In genomic region chr3:168095611-168096209, GRCh38 we compare ENCODE assay signal across 8 cellular contexts. TPM values are rescaled to one million over a fixed set of nuclear protein-coding genes. Genes with fewer than 3 reads are reported as not detected.
DNase-seq lines count a peak whose midpoint lies in the region; ATAC-seq and TF ChIP-seq lines count a peak whose summit lies in the region.

TSS of gene GOLIM4 (minus strand) at chr3:168095924. CDS start at chr3:168095285, 639 bp downstream.

- peak within 1 kb of the TSS in 1 of 7 donors; percentile 8 for H3K27ac Mint-ChIP-seq in CD4-positive, alpha-beta memory T cell
- H3K27ac Mint-ChIP-seq in activated CD4-positive, alpha-beta T cell treated with anti-CD3 and anti-CD28 coated beads, Interleukin-2, amount 10 ng/mL, durations not matched to agents 7 days and 5 days = peak within 1 kb of the TSS; percentile 83

- H3K4me1 Mint-ChIP-seq in CD4-positive, alpha-beta memory T cell = peaks cover 7 to 14% (median 11%) of the 10 kb centered on the region in 4 donors
- peaks cover 14% of the 10 kb centered on the region for H3K4me1 Mint-ChIP-seq in activated CD4-positive, alpha-beta T cell treated with anti-CD3 and anti-CD28 coated beads, Interleukin-2, amount 10 ng/mL, durations not matched to agents 7 days and 5 days

- no peaks in the 10 kb centered on the region for H3K27me3 ChIP-seq in CD4-positive, alpha-beta memory T cell (ENCODE audit: insufficient read depth, low read length)
- H3K27me3 ChIP-seq in ectodermal cell (ENCODE audit: control insufficient read depth, insufficient read depth, low read length, poor library complexity, severe bottlenecking) (no peaks in the 10 kb centered on the region), lower lobe of right lung (ENCODE audit: low read depth) (no peaks in the 10 kb centered on the region)

- CTCF ChIA-PET in CD4-positive, alpha-beta memory T cell (lab: Charles Lee; ENCODE audit: partially characterized antibody) = no interaction called here
- CTCF ChIA-PET in activated CD4-positive, alpha-beta T cell treated with anti-CD3 and anti-CD28 coated beads, Interleukin-2, amount 10 ng/mL, durations not matched to agents 7 days and 5 days (lab: Charles Lee) = no interaction called here

- peak within 1 kb of the TSS in 1 of 2 donors; percentile 32 for H3K4me3 ChIP-seq in CD4-positive, alpha-beta memory T cell (ENCODE audit: low read length in 2 of 2)
- peak within 1 kb of the TSS; percentile 74 for H3K4me3 ChIP-seq in ectodermal cell (ENCODE audit: insufficient read depth, low read depth, low read length)
- peak within 1 kb of the TSS; percentile 69 for H3K4me3 ChIP-seq in lower lobe of right lung

- peaks cover 15% of the 10 kb centered on the region for H3K4me1 ChIP-seq in CD4-positive, alpha-beta memory T cell (ENCODE audit: insufficient read depth, low read length)
- H3K4me1 ChIP-seq in ectodermal cell (ENCODE audit: control insufficient read depth, insufficient read depth, low read length) = peaks cover 14% of the 10 kb centered on the region
- peaks cover 40% of the 10 kb centered on the region for H3K4me1 ChIP-seq in lower lobe of right lung

- intact Hi-C loops in CD4-positive, alpha-beta memory T cell (cut with micrococcal nuclease) = loop anchor here (10.0 kb wide), 1 partner anchor 59 kb away; no protein-coding TSS in a partner anchor
- intact Hi-C loops in lower lobe of right lung (cut with DNase I) = no loop called here

- H3K9me3 Mint-ChIP-seq in CD4-positive, alpha-beta memory T cell = no peaks in the 10 kb centered on the region
- H3K9me3 Mint-ChIP-seq in activated CD4-positive, alpha-beta T cell treated with anti-CD3 and anti-CD28 coated beads, Interleukin-2, amount 10 ng/mL, durations not matched to agents 7 days and 5 days = no peaks in the 10 kb centered on the region

- no peaks in the 10 kb centered on the region for H3K9me3 ChIP-seq in CD4-positive, alpha-beta memory T cell (ENCODE audit: control insufficient read depth in 1 of 2, low read length in 2 of 2)
- H3K9me3 ChIP-seq in ectodermal cell (ENCODE audit: control insufficient read depth, low read length) (no peaks in the 10 kb centered on the region), lower lobe of right lung (no peaks in the 10 kb centered on the region)

- peak; percentile 34 for TF ChIP-seq CTCF in lower lobe of right lung (IDR thresholded peaks at IDR 0.05)

- H3K4me3 Mint-ChIP-seq in CD4-positive, alpha-beta memory T cell = peak within 1 kb of the TSS; percentile 68 to 89 (median 85)
- peak within 1 kb of the TSS; percentile 73 for H3K4me3 Mint-ChIP-seq in activated CD4-positive, alpha-beta T cell treated with anti-CD3 and anti-CD28 coated beads, Interleukin-2, amount 10 ng/mL, durations not matched to agents 7 days and 5 days

- no peaks in the 10 kb centered on the region for H3K36me3 ChIP-seq in CD4-positive, alpha-beta memory T cell (ENCODE audit: insufficient read depth, low read length)
- no peaks in the 10 kb centered on the region for H3K36me3 ChIP-seq in ectodermal cell (ENCODE audit: control insufficient read depth, insufficient read depth, low read length)
- H3K36me3 ChIP-seq in lower lobe of right lung = no peaks in the 10 kb centered on the region

- H3K27ac ChIP-seq in CD4-positive, alpha-beta memory T cell (ENCODE audit: low read depth, low read length) = no peak within 1 kb of the TSS
- peak within 1 kb of the TSS; percentile 88 for H3K27ac ChIP-seq in ectodermal cell (ENCODE audit: insufficient read depth, low read depth, low read length, poor library complexity, severe bottlenecking)
- peak within 1 kb of the TSS; percentile 94 for H3K27ac ChIP-seq in lower lobe of right lung

- H3K27me3 Mint-ChIP-seq in CD4-positive, alpha-beta memory T cell = peaks cover 26% of the 10 kb centered on the region in 2 donors
- peaks cover 50% of the 10 kb centered on the region for H3K27me3 Mint-ChIP-seq in activated CD4-positive, alpha-beta T cell treated with anti-CD3 and anti-CD28 coated beads, Interleukin-2, amount 10 ng/mL, durations not matched to agents 7 days and 5 days

- POLR2A ChIA-PET in CD4-positive, alpha-beta memory T cell (lab: Charles Lee; ENCODE audit: partially characterized antibody) = no interaction called here
- POLR2A ChIA-PET in activated CD4-positive, alpha-beta T cell treated with anti-CD3 and anti-CD28 coated beads, Interleukin-2, amount 10 ng/mL, durations not matched to agents 7 days and 5 days (lab: Charles Lee) = no interaction called here

- DNase-seq in CD4-positive, alpha-beta memory T cell = peak in 4 of 5 donors; percentile 10 to 42 (median 16)
- DNase-seq in NCI-H524 (lab: John Stamatoyannopoulos, UW) (peak; percentile 97 to 99), lower lobe of right lung (peak; percentile 97)
- peak; percentile 49 for DNase-seq in activated CD4-positive, alpha-beta T cell treated with anti-CD3 and anti-CD28 coated beads, Interleukin-2, amount 10 ng/mL, durations not matched to agents 7 days and 5 days
- DNase-seq in stimulated activated CD4-positive, alpha-beta T cell treated with anti-CD3 and anti-CD28 coated beads, TNF-alpha, amount 100 ng/mL, for 48 hours (ENCODE audit: low read depth in 3 of 3) = peak in 2 of 3 donors; percentile 23 to 31

- no peaks in the 10 kb centered on the region for H3K36me3 Mint-ChIP-seq in CD4-positive, alpha-beta memory T cell
- H3K36me3 Mint-ChIP-seq in activated CD4-positive, alpha-beta T cell treated with anti-CD3 and anti-CD28 coated beads, Interleukin-2, amount 10 ng/mL, durations not matched to agents 7 days and 5 days (ENCODE audit: low read depth) = no peaks in the 10 kb centered on the region

- ATAC-seq in GM19328 (IDR thresholded peaks at IDR 0.05; ENCODE audit: unreplicated experiment) (peak; percentile 86), HG03442 (IDR thresholded peaks at IDR 0.05; ENCODE audit: unreplicated experiment) (peak; percentile 80), lower lobe of right lung (peak; percentile 98)

- 0 to 1% methylated on average over 52 of the region's 52 CpGs for WGBS in ectodermal cell, 2 experiments

RNA-seq across cellular contexts. Expression of gene GOLIM4, which starts in this region (rescaled TPM):
- under 1 TPM; 0.25 to 0.52 TPM for total RNA-seq in CD4-positive, alpha-beta memory T cell
- polyA plus RNA-seq in CD4-positive, alpha-beta memory T cell = under 1 TPM; 0.44 to 0.50 TPM
- 1 to 10 TPM; 1.6 to 1.7 TPM for total RNA-seq in activated CD4-positive, alpha-beta T cell treated with anti-CD3 and anti-CD28 coated beads, Interleukin-2, amount 10 ng/mL, durations not matched to agents 7 days and 5 days
- polyA plus RNA-seq in ectodermal cell (2013, experiment 1 of 4) = 34.5 TPM
- polyA plus RNA-seq in ectodermal cell (2013, experiment 2 of 4) = 33.9 TPM
- 33.7 TPM for polyA plus RNA-seq in ectodermal cell (2013, experiment 3 of 4)
- 37.5 TPM for polyA plus RNA-seq in ectodermal cell (2013, experiment 4 of 4)
- 54.0 TPM for total RNA-seq in lower lobe of right lung

Comparison
In these comparisons a context has a peak if more than half of its experiments do, and no peak if none do; other contexts are left out.
1. RNA of gene GOLIM4 (total RNA-seq): 54.0 TPM in lower lobe of right lung (single experiment); 1.6 to 1.7 TPM in activated CD4-positive, alpha-beta T cell treated with anti-CD3 and anti-CD28 coated beads, Interleukin-2, amount 10 ng/mL, durations not matched to agents 7 days and 5 days and 0.25 to 0.52 TPM in CD4-positive, alpha-beta memory T cell; every median in the first group is over 10 times any median in the second.
2. Peak in DNase-seq in CD4-positive, alpha-beta memory T cell; RNA of the gene not detected or under 1 TPM.
3. DNase-seq: peak in every context shown above with its lines; median percentile 98 in NCI-H524; 97 in lower lobe of right lung; 49 in activated CD4-positive, alpha-beta T cell treated with anti-CD3 and anti-CD28 coated beads, Interleukin-2, amount 10 ng/mL, durations not matched to agents 7 days and 5 days; 27 in stimulated activated CD4-positive, alpha-beta T cell treated with anti-CD3 and anti-CD28 coated beads, TNF-alpha, amount 100 ng/mL, for 48 hours; 16 in CD4-positive, alpha-beta memory T cell.
4. Peak in every context shown above with its lines, with median percentiles within 50 percentile points of each other: ATAC-seq.